1 cellular context compared by ENCODE assay signal in genomic region chr3:55484191-55484644, GRCh38.
TF ChIP-seq lines count a peak whose summit lies in the region.

No MANE protein-coding gene starts in this region.

TF ChIP-seq in GM12878, 131 proteins besides CTCF, POLR2A, EP300 and RAD21 (continued from another document):
- TF ChIP-seq ZBTB40 (IDR thresholded peaks at IDR 0.05; ENCODE audit: borderline replicate concordance) (no peak), POLR2AphosphoS5 (IDR thresholded peaks at IDR 0.05; ENCODE audit: low read length) (no peak), ATF7 (IDR thresholded peaks at IDR 0.05; ENCODE audit: low read depth) (no peak), ATF3 (IDR thresholded peaks at IDR 0.05; ENCODE audit: borderline replicate concordance, extremely low read depth, low read depth, low read length) (no peak), SIN3A (IDR thresholded peaks at IDR 0.05; ENCODE audit: low read depth, low read length) (no peak), GATAD2B (conservative IDR thresholded peaks at IDR 0.05; ENCODE audit: low read depth) (no peak), CBX5 (IDR thresholded peaks at IDR 0.05; ENCODE audit: low read depth) (no peak), ZNF622 (IDR thresholded peaks at IDR 0.05) (no peak), YBX1 (IDR thresholded peaks at IDR 0.05) (no peak), KLF5 (IDR thresholded peaks at IDR 0.05; ENCODE audit: partially characterized antibody) (no peak), TAF1 (IDR thresholded peaks at IDR 0.05; ENCODE audit: borderline replicate concordance, low read depth, low read length) (no peak), MLLT1 (IDR thresholded peaks at IDR 0.05) (no peak), ETV6 (conservative IDR thresholded peaks at IDR 0.05 in 1 of 2, IDR thresholded peaks at IDR 0.05 in 1 of 2; ENCODE audit: borderline replicate concordance in 1 of 2, low read depth in 1 of 2) (no peak)
